ENCODE assay signal across 12 cellular contexts in genomic region chr1:154178006-154178405, GRCh38. TPM values are rescaled to one million over a fixed set of nuclear protein-coding genes. Genes with fewer than 3 reads are reported as not detected.
A peak's percentile ranks its signal among the peaks of the same experiment; 100 is the strongest.
DNase-seq lines count a peak whose midpoint lies in the region; ATAC-seq, FAIRE-seq and TF ChIP-seq lines count a peak whose summit lies in the region.
"Had no signal": no experiment of that assay in that cellular context is flagged by ENCODE, and none has a peak within 500 bp of the region (broad histone marks: within the 10 kb centered on the region; RNA-seq: fewer than 3 reads in every experiment).

No MANE protein-coding gene starts in this region.

- H3K4me1 ChIP-seq in BLaER1 (peaks cover 69% of the 10 kb centered on the region), Loucy (ENCODE audit: insufficient read depth, low read length, poor library complexity, severe bottlenecking) (peaks cover 56% of the 10 kb centered on the region), GM12878 (ENCODE audit: control insufficient read depth, insufficient read depth, low read length) (peaks cover 17% of the 10 kb centered on the region)

- H3K27me3 ChIP-seq in BLaER1: no peaks in the 10 kb centered on the region
- H3K27me3 ChIP-seq in Loucy (ENCODE audit: insufficient read depth, low read length, poor library complexity, severe bottlenecking): no peaks in the 10 kb centered on the region
- H3K27me3 ChIP-seq in GM12878 (replicated peaks in 1 of 2; ENCODE audit: control insufficient read depth in 2 of 2, insufficient read depth in 2 of 2, low read length in 1 of 2): no peaks in the 10 kb centered on the region
- H3K27me3 ChIP-seq: ovary had no signal

- no peak for FAIRE-seq in GM12878 (lab: Jason Lieb, UNC)
- no peak for FAIRE-seq in D721Med (lab: Jason Lieb, UNC)

- H3K4me3 ChIP-seq in BLaER1: no peak overlapping the region
- peak overlapping the region; percentile 97 for H3K4me3 ChIP-seq in Loucy (ENCODE audit: low read length, poor library complexity, severe bottlenecking)
- H3K4me3 ChIP-seq in GM12878: peak overlapping the region; percentile 99
- H3K4me3 ChIP-seq: ovary had no signal

- H2AFZ ChIP-seq in Loucy (ENCODE audit: low read length) (no peak overlapping the region), GM12878 (ENCODE audit: control insufficient read depth, low read depth, low read length) (no peak overlapping the region)

- peak overlapping the region; percentile 92 to 97 for H3K27ac Mint-ChIP-seq in natural killer cell

- TF ChIP-seq EP300 in GM12878 (IDR thresholded peaks at IDR 0.05; ENCODE audit: borderline replicate concordance in 1 of 2, control insufficient read depth in 1 of 2, low read depth in 2 of 2, low read length in 2 of 2): no peak

- H3K9me3 ChIP-seq in BLaER1 (no peaks in the 10 kb centered on the region), Loucy (ENCODE audit: insufficient read depth, low read depth, low read length) (no peaks in the 10 kb centered on the region), GM12878 (replicated peaks; ENCODE audit: control insufficient read depth, insufficient read depth, low read length) (no peaks in the 10 kb centered on the region)
- H3K9me3 ChIP-seq: ovary had no signal

- 18% methylated on average over 2 of the region's 2 CpGs for WGBS in GM12878 (ENCODE audit: insufficient coverage, insufficient replicate concordance, low lambda C conversion rate, missing lambda C conversion rate)

- peaks cover 68 to 72% of the 10 kb centered on the region in 2 donors for H3K4me1 Mint-ChIP-seq in natural killer cell

- H3K79me2 ChIP-seq in Loucy (ENCODE audit: insufficient read depth, low read length) (peaks cover 91% of the 10 kb centered on the region), GM12878 (ENCODE audit: control insufficient read depth, insufficient read depth, low read length) (peaks cover 81% of the 10 kb centered on the region)

- H3K27ac ChIP-seq in BLaER1: peak overlapping the region; percentile 16; the same call in 1 of the 2 replicates
- H3K27ac ChIP-seq in GM12878 (ENCODE audit: control insufficient read depth, insufficient read depth): no peak overlapping the region
- H3K27ac ChIP-seq: ovary had no signal

- SMC1A ChIA-PET in GM12878 (lab: Charles Lee; ENCODE audit: uncharacterized antibody, unreplicated experiment): interaction anchor here (1.0 to 2.6 kb wide), 6 partner anchors 12 to 259 kb away, joined by 3 to 10 read pairs (median 3); partner anchors contain the start of gene TPM3

- peak overlapping the region; percentile 60 for H3K4me3 Mint-ChIP-seq in natural killer cell

- in situ Hi-C loops in GM12878 (cut with MboI): no loop called here

- no peak for TF ChIP-seq RAD21 in GM12878 (IDR thresholded peaks at IDR 0.05; ENCODE audit: insufficient read depth, low read depth, low read length)

- peaks cover 5% of the 10 kb centered on the region for H3K36me3 Mint-ChIP-seq in natural killer cell

- DNase-seq in GM12878 (ENCODE audit: low read depth, low spot score) (no peak), natural killer cell (no peak), D721Med (ENCODE audit: insufficient read length, low spot score) (no peak), NCI-H1436 (lab: John Stamatoyannopoulos, UW) (no peak), SW480 (ENCODE audit: low spot score) (no peak)
- no peak for DNase-seq in NK-92 treated with Interleukin-12 subunit alpha and Interleukin-12 subunit beta, amount 100 ng/mL, for 24 hours (lab: John Stamatoyannopoulos, UW)
- DNase-seq: activated CD8-positive, alpha-beta memory T cell treated with anti-CD3 and anti-CD28 coated beads, Interleukin-2, amount 50 U/mL, for 48 hours; EL; ovary; stimulated activated CD8-positive, alpha-beta memory T cell treated with anti-CD3 and anti-CD28 coated beads, Interleukin-4, amount 100 ng/mL, for 48 hours had no signal

- no TSS peak for BruUV-seq in GM12878 (replicated peaks; lab: Mats Ljungman, UMichigan)

- H3K9ac ChIP-seq in BLaER1 (peak overlapping the region; percentile 53; the same call in 1 of the 2 replicates), Loucy (ENCODE audit: low read depth, low read length, poor library complexity, severe bottlenecking) (peak overlapping the region; percentile 96), GM12878 (ENCODE audit: control insufficient read depth, insufficient read depth, low read length) (peak overlapping the region; percentile 30; the same call in 1 of the 2 replicates)

- no peaks in the 10 kb centered on the region for H3K9me2 ChIP-seq in Loucy (replicated peaks; ENCODE audit: low read depth, low read length)

- POLR2A ChIA-PET in GM12878 (lab: Charles Lee): interaction anchor here (0.6 to 1.8 kb wide), 3 partner anchors 19 to 149 kb away, joined by 3 to 4 read pairs (median 3); no protein-coding TSS in a partner anchor

- H3K4me2 ChIP-seq in BLaER1 (peak overlapping the region; percentile 96), Loucy (ENCODE audit: low read depth, low read length, poor library complexity, severe bottlenecking) (peak overlapping the region; percentile 88), GM12878 (ENCODE audit: control insufficient read depth, insufficient read depth) (peak overlapping the region; percentile 1; the same call in 1 of the 2 replicates)

- H4K20me1 ChIP-seq in BLaER1 (peaks cover 99% of the 10 kb centered on the region), Loucy (ENCODE audit: insufficient read depth, low read length, poor library complexity, severe bottlenecking) (peaks cover 83% of the 10 kb centered on the region), GM12878 (ENCODE audit: control insufficient read depth, insufficient read depth) (peaks cover 36% of the 10 kb centered on the region)

- no peak for TF ChIP-seq POLR2A in GM12878 (IDR thresholded peaks at IDR 0.05; ENCODE audit: low read depth, low read length)

- TF ChIP-seq CTCF in Loucy (conservative IDR thresholded peaks at IDR 0.05; ENCODE audit: low read length): no peak
- TF ChIP-seq CTCF in GM12878 (IDR thresholded peaks at IDR 0.05 in 2 of 3, conservative IDR thresholded peaks at IDR 0.05 in 1 of 3; ENCODE audit: control insufficient read depth in 2 of 3, extremely low read depth in 1 of 3, insufficient read depth in 1 of 3, low read depth in 3 of 3, low read length in 3 of 3): no peak
- TF ChIP-seq CTCF in natural killer cell (IDR thresholded peaks at IDR 0.05): no peak
- TF ChIP-seq CTCF in D721Med (IDR thresholded peaks at IDR 0.05; ENCODE audit: insufficient read depth, missing control alignments): no peak

- RAD21 ChIA-PET in GM12878 (lab: Charles Lee; ENCODE audit: unreplicated experiment): interaction anchor here (1.0 to 1.4 kb wide), 4 partner anchors 20 to 94 kb away, joined by 3 to 5 read pairs (median 3); partner anchors contain the start of gene HAX1

- H3K36me3 ChIP-seq in BLaER1 (peaks cover 74% of the 10 kb centered on the region), Loucy (ENCODE audit: insufficient read depth, low read length) (peaks cover 26% of the 10 kb centered on the region), GM12878 (ENCODE audit: control insufficient read depth in 2 of 2, insufficient read depth in 2 of 2, low read length in 1 of 2) (peaks cover 5 to 34% of the 10 kb centered on the region in 2 experiments)
- H3K36me3 ChIP-seq: ovary had no signal

- H3K9me3 Mint-ChIP-seq in natural killer cell: no peaks in the 10 kb centered on the region

- CTCF ChIA-PET in GM12878 (lab: Yijun Ruan, JAX): interaction anchor here (0.8 to 1.6 kb wide), 5 partner anchors 16 to 381 kb away, joined by 3 to 7 read pairs (median 3); no protein-coding TSS in a partner anchor

- H3K27me3 Mint-ChIP-seq in natural killer cell (ENCODE audit: low read depth in 2 of 2): no peaks in the 10 kb centered on the region

- H3F3A ChIP-seq in Loucy (ENCODE audit: low read depth): peaks cover 21% of the 10 kb centered on the region

- intact Hi-C loops in GM12878 (cut with micrococcal nuclease; ENCODE audit: unreplicated experiment) (no loop called here), natural killer cell (cut with micrococcal nuclease) (no loop called here)

- ATAC-seq in GM12878 (no peak), natural killer cell (no peak)

RNA-seq across cellular contexts. Expression of gene TPM3, which starts 13.9 kb away (rescaled TPM):
- 188 and 211 TPM in 2 replicates for total RNA-seq in GM12878 (2013; cell fraction: nucleolus; rRNA removed)
- total RNA-seq in GM12878 (2014; rRNA removed) (405 and 502 TPM in 2 replicates), GM12878 (2014; rRNA removed; fragmentation: Illumina TruSeq; extraction: Trizol) (411 and 420 TPM in 2 replicates), GM12878 (2021) (545 and 553 TPM in 2 replicates), natural killer cell (100 to 1,000 TPM; 516 to 622 (median 551) TPM)
- polyA plus RNA-seq in GM12878 (2011; ENCODE audit: low read depth): 286 TPM
- polyA plus RNA-seq in GM12878 (2011; rRNA removed) (656 and 917 TPM in 2 replicates), GM12878 (2014; fragmentation: Illumina TruSeq; extraction: Trizol) (597 and 607 TPM in 2 replicates), GM12878 (2014; fragmentation: Nextera tagmentation; extraction: Ambion mirVana) (100 to 1,000 TPM; 270 to 321 TPM), GM12878 (2014; rRNA removed) (414 and 456 TPM in 2 replicates), GM12878 (2016; fragmentation: Nextera tagmentation; extraction: Ambion mirVana) (100 to 1,000 TPM; 732 to 759 TPM)
- polyA plus RNA-seq in GM12878 (2011; cell fraction: cytosol; rRNA removed): 327 and 385 TPM in 2 replicates
- polyA plus RNA-seq in GM12878 (2011; cell fraction: nucleus; rRNA removed): 222 and 294 TPM in 2 replicates
- polyA plus RNA-seq in GM12878 (2012): 335 and 369 TPM in 2 replicates
- 191 and 196 TPM in 2 replicates for polyA minus RNA-seq in GM12878 (2011; rRNA and poly(A)+ RNA removed)
- polyA minus RNA-seq in GM12878 (2011; cell fraction: cytosol; rRNA and poly(A)+ RNA removed): 82.5 and 102 TPM in 2 replicates
- 36.0 and 65.3 TPM in 2 replicates for polyA minus RNA-seq in GM12878 (2011; cell fraction: nucleus; rRNA and poly(A)+ RNA removed)

RNA-seq across cellular contexts. Expression of gene NUP210L, which starts 23.1 kb away (rescaled TPM):
- not detected in 2 replicates for total RNA-seq in GM12878 (2013; cell fraction: nucleolus; rRNA removed)
- total RNA-seq in GM12878 (2014; rRNA removed) (under 0.01 TPM in 1 of 2 replicates, not detected in the other), GM12878 (2014; rRNA removed; fragmentation: Illumina TruSeq; extraction: Trizol) (not detected in 2 replicates), GM12878 (2021) (not detected in 2 replicates), natural killer cell (under 1 TPM; 0.13 to 0.24 (median 0.18) TPM)
- not detected for polyA plus RNA-seq in GM12878 (2011; ENCODE audit: low read depth)
- polyA plus RNA-seq in GM12878 (2011; rRNA removed) (0.03 TPM in 1 of 2 replicates, not detected in the other), GM12878 (2014; fragmentation: Illumina TruSeq; extraction: Trizol) (0.04 TPM in 1 of 2 replicates, not detected in the other), GM12878 (2014; fragmentation: Nextera tagmentation; extraction: Ambion mirVana) (not detected), GM12878 (2014; rRNA removed) (not detected in 2 replicates), GM12878 (2016; fragmentation: Nextera tagmentation; extraction: Ambion mirVana) (under 1 TPM; 0.07 to 0.08 TPM)
- 0.02 TPM in 1 of 2 replicates, not detected in the other for polyA plus RNA-seq in GM12878 (2011; cell fraction: cytosol; rRNA removed)
- polyA plus RNA-seq in GM12878 (2011; cell fraction: nucleus; rRNA removed): 0.03 TPM in 1 of 2 replicates, not detected in the other
- not detected in 2 replicates for polyA plus RNA-seq in GM12878 (2012)
- polyA minus RNA-seq in GM12878 (2011; rRNA and poly(A)+ RNA removed): 0.10 and 0.15 TPM in 2 replicates
- not detected in 2 replicates for polyA minus RNA-seq in GM12878 (2011; cell fraction: cytosol; rRNA and poly(A)+ RNA removed)
- 0.10 TPM in 1 of 2 replicates, not detected in the other for polyA minus RNA-seq in GM12878 (2011; cell fraction: nucleus; rRNA and poly(A)+ RNA removed)
- polyA plus RNA-seq: ovary had no signal

RNA-seq across cellular contexts. Expression of gene CFAP141, which starts 28.1 kb away (rescaled TPM):
- not detected in 2 replicates for total RNA-seq in GM12878 (2013; cell fraction: nucleolus; rRNA removed)
- total RNA-seq in GM12878 (2014; rRNA removed): not detected in 2 replicates
- not detected in 2 replicates for total RNA-seq in GM12878 (2014; rRNA removed; fragmentation: Illumina TruSeq; extraction: Trizol)
- not detected in 2 replicates for total RNA-seq in GM12878 (2021)
- not detected for polyA plus RNA-seq in GM12878 (2011; ENCODE audit: low read depth)
- not detected in 2 replicates for polyA plus RNA-seq in GM12878 (2011; rRNA removed)
- polyA plus RNA-seq in GM12878 (2011; cell fraction: cytosol; rRNA removed): not detected in 2 replicates
- polyA plus RNA-seq in GM12878 (2011; cell fraction: nucleus; rRNA removed): not detected in 2 replicates
- not detected in 2 replicates for polyA plus RNA-seq in GM12878 (2012)
- polyA plus RNA-seq in GM12878 (2014; fragmentation: Illumina TruSeq; extraction: Trizol): not detected in 2 replicates
- polyA plus RNA-seq in GM12878 (2014; fragmentation: Nextera tagmentation; extraction: Ambion mirVana): not detected
- polyA plus RNA-seq in GM12878 (2014; rRNA removed): not detected in 2 replicates
- not detected for polyA plus RNA-seq in GM12878 (2016; fragmentation: Nextera tagmentation; extraction: Ambion mirVana)
- polyA minus RNA-seq in GM12878 (2011; rRNA and poly(A)+ RNA removed): not detected in 2 replicates
- polyA minus RNA-seq in GM12878 (2011; cell fraction: cytosol; rRNA and poly(A)+ RNA removed): not detected in 2 replicates
- not detected in 2 replicates for polyA minus RNA-seq in GM12878 (2011; cell fraction: nucleus; rRNA and poly(A)+ RNA removed)
- total RNA-seq in natural killer cell: 1 to 10 TPM in 1 of 3 donors, not detected in 2; 1.2 TPM
- polyA plus RNA-seq: ovary had no signal

RNA-seq across cellular contexts. Expression of gene UBAP2L, which starts 42.7 kb away (rescaled TPM):
- total RNA-seq in GM12878 (2013; cell fraction: nucleolus; rRNA removed): 296 and 314 TPM in 2 replicates
- total RNA-seq in GM12878 (2014; rRNA removed) (56.6 and 58.7 TPM in 2 replicates), GM12878 (2014; rRNA removed; fragmentation: Illumina TruSeq; extraction: Trizol) (69.6 and 75.8 TPM in 2 replicates), GM12878 (2021) (163 and 171 TPM in 2 replicates), natural killer cell (100 to 1,000 TPM; 195 to 220 (median 218) TPM)
- polyA plus RNA-seq in GM12878 (2011; ENCODE audit: low read depth): 73.9 TPM
- polyA plus RNA-seq in GM12878 (2011; rRNA removed) (86.2 and 185 TPM in 2 replicates), GM12878 (2014; fragmentation: Illumina TruSeq; extraction: Trizol) (164 and 180 TPM in 2 replicates), GM12878 (2014; fragmentation: Nextera tagmentation; extraction: Ambion mirVana) (10 to 100 TPM; 49.9 to 53.3 TPM), GM12878 (2014; rRNA removed) (140 and 151 TPM in 2 replicates), GM12878 (2016; fragmentation: Nextera tagmentation; extraction: Ambion mirVana) (100 to 1,000 TPM; 181 to 198 TPM)
- polyA plus RNA-seq in GM12878 (2011; cell fraction: cytosol; rRNA removed): 116 and 123 TPM in 2 replicates
- polyA plus RNA-seq in GM12878 (2011; cell fraction: nucleus; rRNA removed): 303 and 325 TPM in 2 replicates
- polyA plus RNA-seq in GM12878 (2012): 81.1 and 94.6 TPM in 2 replicates
- polyA minus RNA-seq in GM12878 (2011; rRNA and poly(A)+ RNA removed): 130 and 259 TPM in 2 replicates
- polyA minus RNA-seq in GM12878 (2011; cell fraction: cytosol; rRNA and poly(A)+ RNA removed): 29.7 and 45.6 TPM in 2 replicates
- polyA minus RNA-seq in GM12878 (2011; cell fraction: nucleus; rRNA and poly(A)+ RNA removed): 99.0 and 173 TPM in 2 replicates

Comparison
In these comparisons a context has a peak if more than half of its experiments do, and no peak if none do; other contexts are left out.
1. H3K4me2 ChIP-seq: peak in every context shown above with its lines; median percentile 96 in BLaER1; 88 in Loucy; 1 in GM12878.
2. H3K9ac ChIP-seq: peak in every context shown above with its lines; median percentile 96 in Loucy; 53 in BLaER1; 30 in GM12878.